Comparison of ENCODE assay signal across 10 cellular contexts in genomic region chr1:25023190-25023578, GRCh38.
DNase-seq lines count a peak whose midpoint lies in the region; ATAC-seq, FAIRE-seq and TF ChIP-seq lines count a peak whose summit lies in the region.
"Had no signal": no experiment of that assay in that cellular context is flagged by ENCODE, and none has a peak within 500 bp of the region (broad histone marks: within the 10 kb centered on the region; RNA-seq: fewer than 3 reads in every experiment).

No MANE protein-coding gene starts in this region.

- H3K27me3 Mint-ChIP-seq in CD4-positive, CD25-positive, alpha-beta regulatory T cell, result no peaks in the 10 kb centered on the region
- H3K27me3 Mint-ChIP-seq in astrocyte (ENCODE audit: low read depth, unreplicated experiment) (peaks cover 10% of the 10 kb centered on the region), natural killer cell (ENCODE audit: low read depth in 2 of 2) (no peaks in the 10 kb centered on the region)

- H3K9me3 Mint-ChIP-seq in CD4-positive, CD25-positive, alpha-beta regulatory T cell, result peaks cover 0 to 1% (median 0%) of the 10 kb centered on the region in 7 donors
- H3K9me3 Mint-ChIP-seq in astrocyte (ENCODE audit: unreplicated experiment), result no peaks in the 10 kb centered on the region
- no peaks in the 10 kb centered on the region for H3K9me3 Mint-ChIP-seq in natural killer cell

- H3K4me1 Mint-ChIP-seq in CD4-positive, CD25-positive, alpha-beta regulatory T cell, result peaks cover 0 to 82% (median 22%) of the 10 kb centered on the region in 4 donors
- H3K4me1 Mint-ChIP-seq in astrocyte (ENCODE audit: low read depth, unreplicated experiment) (peaks cover 24% of the 10 kb centered on the region), natural killer cell (peaks cover 42 to 65% of the 10 kb centered on the region in 2 donors)

- no peaks in the 10 kb centered on the region for H3K79me2 ChIP-seq in astrocyte (ENCODE audit: insufficient read depth, low read length)

- no peaks in the 10 kb centered on the region for H3K36me3 ChIP-seq in CD4-positive, CD25-positive, alpha-beta regulatory T cell (ENCODE audit: control insufficient read depth, insufficient read depth, low read length)
- H3K36me3 ChIP-seq in HUES64 (ENCODE audit: insufficient read depth, low read length) (no peaks in the 10 kb centered on the region), astrocyte (ENCODE audit: insufficient read depth, low read length) (no peaks in the 10 kb centered on the region)
- H3K36me3 ChIP-seq: SJCRH30 had no signal

- WGBS in HUES64, result 69% methylated on average over 6 of the region's 6 CpGs

- ATAC-seq in CD4-positive, CD25-positive, alpha-beta regulatory T cell (ENCODE audit: low read depth in 2 of 2), result no peak
- no peak for ATAC-seq in natural killer cell

- H3K27ac Mint-ChIP-seq in CD4-positive, CD25-positive, alpha-beta regulatory T cell, result peak overlapping the region; percentile 95 to 99 (median 98)
- H3K27ac Mint-ChIP-seq in astrocyte (ENCODE audit: unreplicated experiment), result peak overlapping the region; percentile 92
- peak overlapping the region; percentile 93 to 99 for H3K27ac Mint-ChIP-seq in natural killer cell

- no peaks in the 10 kb centered on the region for H4K20me1 ChIP-seq in astrocyte (ENCODE audit: insufficient read depth, low read length)

- H3K4me2 ChIP-seq in astrocyte (ENCODE audit: low read length), result peak overlapping the region; percentile 88

- H2AFZ ChIP-seq in astrocyte (ENCODE audit: low read depth, low read length), result peak overlapping the region; percentile 19

- DNase-seq in CD4-positive, CD25-positive, alpha-beta regulatory T cell, result no peak
- DNase-seq in astrocyte (ENCODE audit: low read depth) (no peak), natural killer cell (no peak), glomerular visceral epithelial cell (ENCODE audit: extremely low spot score) (no peak), COLO668 (lab: John Stamatoyannopoulos, UW; ENCODE audit: unreplicated experiment) (no peak), OCI-M2 (lab: John Stamatoyannopoulos, UW; ENCODE audit: unreplicated experiment) (no peak)
- no peak for DNase-seq in NK-92 treated with Interleukin-12 subunit alpha and Interleukin-12 subunit beta, amount 100 ng/mL, for 24 hours (lab: John Stamatoyannopoulos, UW)
- DNase-seq: NCI-H2171 treated with DMSO at 0.1 percent for 48 hours had no signal

- TF ChIP-seq CTCF in astrocyte (IDR thresholded peaks at IDR 0.05; ENCODE audit: insufficient read depth, low read depth, low read length) (no peak), natural killer cell (IDR thresholded peaks at IDR 0.05) (no peak)

- H3K4me1 ChIP-seq in CD4-positive, CD25-positive, alpha-beta regulatory T cell (ENCODE audit: control insufficient read depth, insufficient read depth, low read length, poor library complexity, severe bottlenecking), result peaks cover 38% of the 10 kb centered on the region
- peaks cover 23% of the 10 kb centered on the region; the same call in 1 of the 2 replicates for H3K4me1 ChIP-seq in HUES64 (ENCODE audit: insufficient read depth, low read length)
- H3K4me1 ChIP-seq in astrocyte (ENCODE audit: insufficient read depth, low read length), result peaks cover 38% of the 10 kb centered on the region

- FAIRE-seq in astrocyte (lab: Jason Lieb, UNC), result no peak

- intact Hi-C loops in natural killer cell (cut with micrococcal nuclease), result loop anchor here (2.0 kb wide), 5 partner anchors 42 to 174 kb away; partner anchors contain the start of gene RUNX3

- peak overlapping the region; percentile 78 to 87 (median 82) for H3K4me3 Mint-ChIP-seq in CD4-positive, CD25-positive, alpha-beta regulatory T cell
- H3K4me3 Mint-ChIP-seq in astrocyte (ENCODE audit: unreplicated experiment) (no peak overlapping the region), natural killer cell (peak overlapping the region; percentile 85)

- H3K27ac ChIP-seq in CD4-positive, CD25-positive, alpha-beta regulatory T cell (ENCODE audit: insufficient read depth, low read length, poor library complexity, severe bottlenecking), result peak overlapping the region; percentile 99
- H3K27ac ChIP-seq in HUES64 (ENCODE audit: low read depth, low read length) (peak overlapping the region; percentile 93; the same call in 1 of the 2 replicates), astrocyte (ENCODE audit: low read depth, low read length) (peak overlapping the region; percentile 100)
- H3K27ac ChIP-seq: SJCRH30 had no signal

- peak overlapping the region; percentile 35 for H3K4me3 ChIP-seq in CD4-positive, CD25-positive, alpha-beta regulatory T cell (ENCODE audit: low read depth, low read length)
- H3K4me3 ChIP-seq in HUES64 (ENCODE audit: low read length) (no peak overlapping the region), astrocyte (ENCODE audit: insufficient read depth, low read depth, low read length) (no peak overlapping the region)
- H3K4me3 ChIP-seq: SJCRH30 had no signal

- H3K9ac ChIP-seq in HUES64 (ENCODE audit: low read depth, low read length) (no peak overlapping the region), astrocyte (ENCODE audit: low read length) (peak overlapping the region; percentile 98)

- no peaks in the 10 kb centered on the region for H3K36me3 Mint-ChIP-seq in CD4-positive, CD25-positive, alpha-beta regulatory T cell
- H3K36me3 Mint-ChIP-seq in astrocyte (ENCODE audit: low read depth, unreplicated experiment) (no peaks in the 10 kb centered on the region), natural killer cell (no peaks in the 10 kb centered on the region)

- no peaks in the 10 kb centered on the region for H3K27me3 ChIP-seq in CD4-positive, CD25-positive, alpha-beta regulatory T cell (ENCODE audit: control insufficient read depth, insufficient read depth, low read length)
- H3K27me3 ChIP-seq in HUES64 (ENCODE audit: insufficient read depth, low read length) (no peaks in the 10 kb centered on the region), astrocyte (ENCODE audit: insufficient read depth, low read length) (no peaks in the 10 kb centered on the region)
- H3K27me3 ChIP-seq: SJCRH30 had no signal

- no peaks in the 10 kb centered on the region for H3K9me3 ChIP-seq in CD4-positive, CD25-positive, alpha-beta regulatory T cell (ENCODE audit: control insufficient read depth in 2 of 2, low read length in 2 of 2)
- H3K9me3 ChIP-seq in HUES64 (ENCODE audit: insufficient read depth, low read depth, low read length) (no peaks in the 10 kb centered on the region), astrocyte (ENCODE audit: insufficient read depth, low read depth, low read length) (no peaks in the 10 kb centered on the region)
- H3K9me3 ChIP-seq: SJCRH30 had no signal
